In genomic region chr11:43987384-43988039, GRCh38 we compare ENCODE assay signal across 9 cellular contexts. TPM values are rescaled to one million over a fixed set of nuclear protein-coding genes. Genes with fewer than 3 reads are reported as not detected.
DNase-seq lines count a peak whose midpoint lies in the region; ATAC-seq, FAIRE-seq and TF ChIP-seq lines count a peak whose summit lies in the region.
"Had no signal": no experiment of that assay in that cellular context is flagged by ENCODE, and none has a peak within 500 bp of the region (broad histone marks: within the 10 kb centered on the region; RNA-seq: fewer than 3 reads in every experiment).

No MANE protein-coding gene starts in this region.

- H3K4me2 ChIP-seq in GM23248 (ENCODE audit: unreplicated experiment) (peak overlapping the region; percentile 65), mammary epithelial cell (ENCODE audit: insufficient read depth, low read depth, low read length) (peak overlapping the region; percentile 23)

- no peak for TF ChIP-seq CTCF in mammary epithelial cell (conservative IDR thresholded peaks at IDR 0.05 in 1 of 2, IDR thresholded peaks at IDR 0.05 in 1 of 2; ENCODE audit: extremely low read depth in 1 of 2, insufficient read depth in 1 of 2, low read depth in 1 of 2, low read length in 2 of 2)
- TF ChIP-seq CTCF in kidney epithelial cell (IDR thresholded peaks at IDR 0.05; ENCODE audit: insufficient read depth, low read length, poor library complexity, severe bottlenecking), result no peak
- no peak for TF ChIP-seq CTCF in sigmoid colon (IDR thresholded peaks at IDR 0.05)

- H3K4me1 ChIP-seq in GM23248 (ENCODE audit: insufficient read depth) (peaks cover 17% of the 10 kb centered on the region), mammary epithelial cell (ENCODE audit: insufficient read depth, low read length) (peaks cover 5% of the 10 kb centered on the region), sigmoid colon (peaks cover 0 to 35% (median 31%) of the 10 kb centered on the region in 4 donors)

- H3K79me2 ChIP-seq in GM23248 (ENCODE audit: insufficient read depth), result no peaks in the 10 kb centered on the region
- H3K79me2 ChIP-seq in mammary epithelial cell (ENCODE audit: insufficient read depth, low read length), result no peaks in the 10 kb centered on the region

- dilution Hi-C loops in mammary epithelial cell (cut with HindIII; ENCODE audit: low sequenced_read_pairs), result no loop called here

- no peaks in the 10 kb centered on the region for H3K36me3 ChIP-seq in GM23248 (ENCODE audit: low read depth)
- no peaks in the 10 kb centered on the region for H3K36me3 ChIP-seq in mammary epithelial cell (ENCODE audit: insufficient read depth, low read length)
- H3K36me3 ChIP-seq in kidney epithelial cell (ENCODE audit: control insufficient read depth, insufficient read depth, low read length), result no peaks in the 10 kb centered on the region
- no peaks in the 10 kb centered on the region for H3K36me3 ChIP-seq in sigmoid colon

- WGBS in GM23248 (ENCODE audit: low coverage in 1 of 2, low lambda C conversion rate in 2 of 2, missing lambda C conversion rate in 2 of 2), 2 experiments, result 3 to 6% methylated on average over 17 of the region's 17 CpGs
- WGBS in mammary epithelial cell (ENCODE audit: low coverage, missing lambda C conversion rate), result 5% methylated on average over 9 of the region's 17 CpGs
- WGBS in sigmoid colon, 2 donors, result 59 to 65% methylated on average over 17 of the region's 17 CpGs

- peak overlapping the region; percentile 27; the same call in 1 of the 2 replicates for H2AFZ ChIP-seq in GM23248
- peak overlapping the region; percentile 31 for H2AFZ ChIP-seq in mammary epithelial cell (ENCODE audit: low read depth, low read length)

- no peaks in the 10 kb centered on the region for H3K9me2 ChIP-seq in GM23248 (ENCODE audit: insufficient read depth)

- H3F3A ChIP-seq in GM23248 (ENCODE audit: insufficient read depth), result peaks cover 9% of the 10 kb centered on the region; the same call in 1 of the 2 replicates

- no TSS peak for BruUV-seq in mammary epithelial cell (replicated peaks; lab: Mats Ljungman, UMichigan)

- CTCF ChIA-PET in mammary epithelial cell (lab: Charles Lee; ENCODE audit: low non-redundant PET), result no interaction called here

- TF ChIP-seq POLR2A in sigmoid colon (IDR thresholded peaks at IDR 0.05), result no peak
- TF ChIP-seq POLR2A in GM12891 (IDR thresholded peaks at IDR 0.05; ENCODE audit: low read depth, low read length), result no peak

- intact Hi-C loops in mammary epithelial cell (cut with micrococcal nuclease), result no loop called here
- intact Hi-C loops in sigmoid colon (cut with DNase I), result loop anchor here (5.0 kb wide), 1 partner anchor 45 kb away; no protein-coding TSS in a partner anchor

- no peak for ATAC-seq in stimulated activated naive CD8-positive, alpha-beta T cell treated with anti-CD3 and anti-CD28 coated beads, Interleukin-15, Interleukin-2, amounts not matched to agents 100 U/mL and 50 U/mL, for 24 hours
- ATAC-seq: Panc1 had no signal

- H3K27me3 ChIP-seq in GM23248 (replicated peaks; ENCODE audit: insufficient read depth) (no peaks in the 10 kb centered on the region), mammary epithelial cell (ENCODE audit: insufficient read depth, low read length) (peaks cover 3% of the 10 kb centered on the region), kidney epithelial cell (ENCODE audit: control insufficient read depth, insufficient read depth, low read length) (no peaks in the 10 kb centered on the region), sigmoid colon (no peaks in the 10 kb centered on the region)

- H3K9me3 ChIP-seq in GM23248 (ENCODE audit: low read depth) (no peaks in the 10 kb centered on the region), mammary epithelial cell (replicated peaks; ENCODE audit: insufficient read depth, low read length) (no peaks in the 10 kb centered on the region), sigmoid colon (no peaks in the 10 kb centered on the region)

- H3K9ac ChIP-seq in GM23248, result peak overlapping the region; percentile 20
- H3K9ac ChIP-seq in mammary epithelial cell (ENCODE audit: insufficient read depth, low read length), result no peak overlapping the region

- no peak for TF ChIP-seq EP300 in sigmoid colon (IDR thresholded peaks at IDR 0.05)

- peak overlapping the region; percentile 42 for H3K4me3 ChIP-seq in GM23248
- no peak overlapping the region for H3K4me3 ChIP-seq in mammary epithelial cell (replicated peaks in 1 of 3; ENCODE audit: insufficient read depth in 1 of 3, low read depth in 2 of 3, low read length in 3 of 3)
- H3K4me3 ChIP-seq in kidney epithelial cell (ENCODE audit: low read depth, low read length), result no peak overlapping the region
- H3K4me3 ChIP-seq in sigmoid colon, result peak overlapping the region in 1 of 4 donors; percentile 12

- peak overlapping the region; percentile 52 for H3K27ac ChIP-seq in GM23248
- H3K27ac ChIP-seq in mammary epithelial cell (ENCODE audit: insufficient read depth, low read depth, low read length), result no peak overlapping the region
- peak overlapping the region; percentile 59 to 74 (median 68) for H3K27ac ChIP-seq in sigmoid colon

- DNase-seq in GM23248 (peak; percentile 86), mammary epithelial cell (peak; percentile 69), kidney epithelial cell (ENCODE audit: low read depth) (peak; percentile 78), sigmoid colon (peak; percentile 96), NCI-H2107 treated with DMSO at 0.1 percent for 48 hours (lab: John Stamatoyannopoulos, UW; ENCODE audit: unreplicated experiment) (no peak), GM12891 (ENCODE audit: insufficient read length, low spot score) (no peak)
- no peak for DNase-seq in stimulated activated CD4-positive, alpha-beta T cell treated with anti-CD3 and anti-CD28 coated beads, Interleukin-4, amount 100 ng/mL, for 4 hours
- DNase-seq in stimulated activated naive CD8-positive, alpha-beta T cell treated with anti-CD3 and anti-CD28 coated beads, Interleukin-15, Interleukin-2, amounts not matched to agents 100 U/mL and 50 U/mL, for 24 hours, result no peak

- H4K20me1 ChIP-seq in GM23248 (ENCODE audit: insufficient read depth), result no peaks in the 10 kb centered on the region
- H4K20me1 ChIP-seq in mammary epithelial cell (ENCODE audit: insufficient read depth, low read length), result no peaks in the 10 kb centered on the region

- in situ Hi-C loops in GM23248 (cut with MboI) (no loop called here), mammary epithelial cell (cut with MboI; ENCODE audit: low sequenced_read_pairs in 2 of 2) (no loop called here)

- FAIRE-seq in GM12891 (lab: Jason Lieb, UNC), result no peak

TF ChIP-seq in GM12891, 5 proteins besides CTCF, POLR2A, EP300 and RAD21:
- TF ChIP-seq TAF1 (IDR thresholded peaks at IDR 0.05; ENCODE audit: low read depth, low read length), result no peak
- TF ChIP-seq SPI1 (IDR thresholded peaks at IDR 0.05; ENCODE audit: low read depth, low read length), result no peak
- no peak for TF ChIP-seq POLR2AphosphoS5 (IDR thresholded peaks at IDR 0.05; ENCODE audit: low read depth, low read length)
- no peak for TF ChIP-seq POU2F2 (IDR thresholded peaks at IDR 0.05; ENCODE audit: low read depth, low read length)
- TF ChIP-seq PAX5 (IDR thresholded peaks at IDR 0.05; ENCODE audit: insufficient read depth, low read length, severe bottlenecking), result no peak

RNA-seq across cellular contexts. Expression of gene C11orf96, which starts 45.1 kb away (rescaled TPM):
- total RNA-seq in GM23248 (2014; rRNA removed; shearing (Covaris generic)), result 1.8 TPM in 2 replicates
- polyA plus RNA-seq in GM23248 (2016; fragmentation: Nextera tagmentation; extraction: Ambion mirVana), result 0.38 and 1.1 TPM in 2 replicates
- not detected for total RNA-seq in mammary epithelial cell
- not detected for polyA plus RNA-seq in mammary epithelial cell
- not detected for polyA minus RNA-seq in mammary epithelial cell
- total RNA-seq in kidney epithelial cell, result 13.7 and 14.0 TPM in 2 replicates
- total RNA-seq in sigmoid colon, result 100 to 1,000 TPM in 2 of 4 donors, 10 to 100 TPM in 2; 47.4 to 336 (median 95.6) TPM
- polyA plus RNA-seq in sigmoid colon, result 10 to 100 TPM in 2 of 3 donors, 1 to 10 TPM in 1; 7.4 to 29.3 (median 24.6) TPM
- 0.51 TPM for polyA plus RNA-seq in GM12891 (2012; ENCODE audit: low read depth, missing spikeins)

Comparison
In these comparisons a context has a peak if more than half of its experiments do, and no peak if none do; other contexts are left out.
1. DNase-seq: peak in GM23248 (single experiment), mammary epithelial cell (single experiment), kidney epithelial cell (single experiment) and sigmoid colon (single experiment); none in stimulated activated CD4-positive, alpha-beta T cell treated with anti-CD3 and anti-CD28 coated beads, Interleukin-4, amount 100 ng/mL, for 4 hours (0 of 2), NCI-H2107 treated with DMSO at 0.1 percent for 48 hours (single experiment), GM12891 (single experiment) and stimulated activated naive CD8-positive, alpha-beta T cell treated with anti-CD3 and anti-CD28 coated beads, Interleukin-15, Interleukin-2, amounts not matched to agents 100 U/mL and 50 U/mL, for 24 hours (single experiment).